Comparison of ENCODE assay signal across 15 cellular contexts in the genomic region with DNA sequence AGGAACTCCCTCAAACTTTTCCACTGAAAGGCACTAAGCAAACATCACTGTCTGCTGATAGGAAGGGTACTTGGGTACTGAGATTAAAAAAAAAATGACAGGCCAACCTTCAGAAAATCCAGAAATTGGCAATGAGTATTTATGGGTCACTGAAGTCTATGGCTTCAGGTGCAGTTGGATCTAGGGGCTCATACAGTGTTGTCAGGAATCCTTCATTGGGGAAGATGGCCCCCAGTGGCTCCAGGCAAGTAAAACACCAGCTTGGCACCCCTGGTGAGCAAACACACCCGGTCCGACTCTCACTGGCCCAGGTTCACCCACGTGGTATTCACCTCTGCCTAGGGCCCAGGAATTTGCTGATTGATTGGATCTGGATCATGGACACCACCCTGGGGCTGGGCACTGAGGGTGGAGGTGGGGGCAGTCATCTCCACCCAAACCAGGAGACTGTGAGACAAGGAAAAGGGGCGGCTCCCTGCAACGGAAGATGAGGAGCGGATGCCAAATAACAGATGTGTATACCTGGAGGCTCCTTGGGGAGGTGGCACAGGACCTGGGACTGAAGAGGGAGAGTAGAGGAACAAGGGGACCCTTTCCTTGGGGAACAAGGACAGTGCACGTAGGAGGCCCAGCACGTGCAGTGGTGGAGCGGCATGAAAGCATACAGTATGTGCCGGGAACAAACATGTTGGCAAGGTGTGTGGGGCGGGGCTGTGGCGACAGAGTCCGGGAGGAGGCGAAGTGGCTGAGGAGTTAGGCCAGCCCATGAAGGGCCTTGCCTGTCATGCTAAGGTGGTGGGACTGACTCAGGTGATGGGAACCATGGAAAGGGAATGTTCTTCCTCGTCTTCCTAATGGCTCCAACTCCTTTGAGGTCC. TPM values are rescaled to one million over a fixed set of nuclear protein-coding genes. Genes with fewer than 3 reads are reported as not detected.
"Had no signal": no experiment of that assay in that cellular context is flagged by ENCODE, and none has a peak within 500 bp of the region (broad histone marks: within the 10 kb centered on the region; RNA-seq: fewer than 3 reads in every experiment).

No MANE protein-coding gene starts in this region.

- H3K9me3 ChIP-seq: ascending aorta, esophagus squamous epithelium, psoas muscle had no signal

- H3K27ac ChIP-seq: ascending aorta, foreskin keratinocyte, psoas muscle had no signal

- H3K4me1 ChIP-seq: foreskin keratinocyte, psoas muscle had no signal

- H3K36me3 ChIP-seq: ascending aorta, esophagus squamous epithelium had no signal

- DNase-seq: activated CD4-positive, alpha-beta memory T cell treated with anti-CD3 and anti-CD28 coated beads for 36 hours; activated naive CD8-positive, alpha-beta T cell treated with anti-CD3 and anti-CD28 coated beads, Interleukin-2, amount 50 U/mL, for 24 hours; activated T-cell treated with anti-CD3 and anti-CD28 coated beads, Interleukin-2, amount 50 U/mL, for 48 hours; esophagus squamous epithelium; foreskin keratinocyte; head of caudate nucleus; left ventricle myocardium superior; midbrain; naive thymus-derived CD8-positive, alpha-beta T cell; occipital lobe; stimulated activated CD4-positive, alpha-beta T cell treated with anti-CD3 and anti-CD28 coated beads, Interleukin-2, amount 100 ng/mL, for 24 hours; stimulated activated naive CD4-positive, alpha-beta T cell; T1000 had no signal

- H3K27me3 ChIP-seq: ascending aorta had no signal

- ATAC-seq: activated naive CD8-positive, alpha-beta T cell treated with anti-CD3 and anti-CD28 coated beads, Interleukin-2, amount 50 U/mL, for 24 hours; foreskin keratinocyte; naive thymus-derived CD8-positive, alpha-beta T cell had no signal

- H3K4me3 ChIP-seq: ascending aorta, esophagus squamous epithelium, psoas muscle had no signal

RNA-seq across cellular contexts. Expression of a gene that starts 4.7 kb away (rescaled TPM):
- total RNA-seq: activated CD4-positive, alpha-beta memory T cell treated with anti-CD3 and anti-CD28 coated beads for 36 hours had no signal
- polyA plus RNA-seq: naive thymus-derived CD8-positive, alpha-beta T cell had no signal
